In the genomic region with DNA sequence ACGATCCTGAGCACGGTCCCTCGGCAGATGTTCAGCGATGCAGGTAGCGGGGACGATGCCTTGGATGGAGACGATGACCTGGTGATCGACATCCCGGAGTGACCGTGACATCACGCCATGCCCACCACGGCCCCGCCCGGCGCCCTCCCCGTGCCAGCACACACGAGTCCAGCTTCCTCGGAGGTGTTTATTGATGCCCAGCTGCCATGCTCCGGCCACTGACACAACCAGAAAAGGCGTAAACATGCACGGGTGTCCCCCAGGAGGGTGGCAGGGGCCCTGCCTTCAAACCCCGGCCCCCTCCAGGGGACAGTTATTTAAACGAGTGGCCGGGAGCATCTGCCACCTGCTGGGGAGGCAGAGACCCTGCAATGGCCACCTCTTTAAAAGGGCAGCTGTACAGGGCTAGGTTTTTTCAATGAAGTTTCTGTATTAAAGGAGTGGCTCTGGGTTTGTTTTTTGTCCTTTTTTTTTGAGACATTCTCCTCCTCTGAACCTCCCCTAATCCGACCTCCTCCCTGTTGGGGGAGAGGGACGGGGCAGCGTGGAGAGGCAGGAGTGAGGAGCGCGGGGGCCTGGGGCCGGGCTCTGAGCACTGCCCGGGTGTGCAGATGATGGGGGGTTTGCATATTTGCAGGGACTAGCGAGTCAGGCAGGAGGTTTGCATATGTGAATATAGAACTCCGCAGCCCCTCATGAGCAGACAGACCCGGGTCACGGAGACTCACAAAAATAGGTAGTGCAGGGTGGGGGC, we compare ENCODE assay signal across 8 cellular contexts. TPM values are rescaled to one million over a fixed set of nuclear protein-coding genes. Genes with fewer than 3 reads are reported as not detected.
DNase-seq lines count a peak whose midpoint lies in the region; ATAC-seq and TF ChIP-seq lines count a peak whose summit lies in the region.

No MANE protein-coding gene starts in this region.

- H3K4me3 Mint-ChIP-seq in T-cell: no peak overlapping the region

- POLR2A ChIA-PET in T-cell (lab: Charles Lee): no interaction called here

- H3K4me3 ChIP-seq in HL-60 (replicated peaks; ENCODE audit: insufficient read depth, low read length): no peak overlapping the region

- no peaks in the 10 kb centered on the region for H3K27me3 ChIP-seq in HL-60 (ENCODE audit: insufficient read depth, poor library complexity, severe bottlenecking)

- no peak overlapping the region for H3K27ac ChIP-seq in HL-60 (replicated peaks)

- H3K36me3 Mint-ChIP-seq in T-cell: peaks cover 7% of the 10 kb centered on the region

- CTCF ChIA-PET in T-cell (lab: Charles Lee): no interaction called here

- peak; percentile 73 for TF ChIP-seq CTCF in HL-60 (IDR thresholded peaks at IDR 0.05; ENCODE audit: insufficient read depth, low read length)

- H3K27me3 Mint-ChIP-seq in T-cell: peaks cover 0 to 19% of the 10 kb centered on the region in 2 donors

- H3K9me3 Mint-ChIP-seq in T-cell: no peaks in the 10 kb centered on the region

- DNase-seq in DMS153 treated with DMSO at 0.1 percent for 48 hours (lab: John Stamatoyannopoulos, UW; ENCODE audit: unreplicated experiment) (peak; percentile 9), HL-60 (ENCODE audit: low read depth in 1 of 2, low spot score in 1 of 2) (peak in 1 of 2 experiments; percentile 35), T-cell (peak in 21 of 34 experiments; percentile 22 to 42 (median 33)), midbrain (lab: John Stamatoyannopoulos, UW) (peak; percentile 13), mesenteric fat pad (ENCODE audit: low spot score) (no peak)
- DNase-seq in effector CD8-positive, alpha-beta T cell (lab: John Stamatoyannopoulos, UW): peak; percentile 8

- peaks cover 8 to 10% (median 9%) of the 10 kb centered on the region in 3 donors for H3K4me1 Mint-ChIP-seq in T-cell

- no peak overlapping the region for H3K27ac Mint-ChIP-seq in T-cell

- ATAC-seq in T-cell (replicated peaks in 1 of 4) (peak; percentile 44 to 77 (median 64)), HG03097 (IDR thresholded peaks at IDR 0.05; ENCODE audit: low FRiP score, unreplicated experiment) (no peak), HG03045 (IDR thresholded peaks at IDR 0.05; ENCODE audit: unreplicated experiment) (no peak)

RNA-seq across cellular contexts. Expression of a gene that starts 5.3 kb away (rescaled TPM):
- total RNA-seq in T-cell (under 1 TPM in 4 of 5 donors, not detected in 1; 0.15 to 0.38 (median 0.26) TPM), mesenteric fat pad (0.42 TPM)

RNA-seq across cellular contexts. Expression of a gene that starts 9.5 kb away (rescaled TPM):
- total RNA-seq in T-cell: 100 to 1,000 TPM in 3 of 5 donors, 10 to 100 TPM in 2; 84.8 to 152 (median 128) TPM
- total RNA-seq in mesenteric fat pad: 45.4 TPM

RNA-seq across cellular contexts. Expression of a gene that starts 10.1 kb away (rescaled TPM):
- 10 to 100 TPM; 15.0 to 22.8 (median 20.3) TPM for total RNA-seq in T-cell
- 11.0 TPM for total RNA-seq in mesenteric fat pad

RNA-seq across cellular contexts. Expression of a gene that starts 17.5 kb away (rescaled TPM):
- not detected for total RNA-seq in T-cell
- total RNA-seq in mesenteric fat pad: not detected

RNA-seq across cellular contexts. Expression of a gene that starts 25.6 kb away (rescaled TPM):
- total RNA-seq in T-cell (under 1 TPM in 3 of 5 donors, not detected in 2; 0.25 to 0.32 (median 0.25) TPM), mesenteric fat pad (not detected)

Comparison
In these comparisons a context has a peak if more than half of its experiments do, and no peak if none do; other contexts are left out.
1. ATAC-seq: peak in T-cell (4 of 4); none in HG03097 (single experiment) and HG03045 (single experiment).